ENCODE assay signal across 11 cellular contexts in the genomic region with DNA sequence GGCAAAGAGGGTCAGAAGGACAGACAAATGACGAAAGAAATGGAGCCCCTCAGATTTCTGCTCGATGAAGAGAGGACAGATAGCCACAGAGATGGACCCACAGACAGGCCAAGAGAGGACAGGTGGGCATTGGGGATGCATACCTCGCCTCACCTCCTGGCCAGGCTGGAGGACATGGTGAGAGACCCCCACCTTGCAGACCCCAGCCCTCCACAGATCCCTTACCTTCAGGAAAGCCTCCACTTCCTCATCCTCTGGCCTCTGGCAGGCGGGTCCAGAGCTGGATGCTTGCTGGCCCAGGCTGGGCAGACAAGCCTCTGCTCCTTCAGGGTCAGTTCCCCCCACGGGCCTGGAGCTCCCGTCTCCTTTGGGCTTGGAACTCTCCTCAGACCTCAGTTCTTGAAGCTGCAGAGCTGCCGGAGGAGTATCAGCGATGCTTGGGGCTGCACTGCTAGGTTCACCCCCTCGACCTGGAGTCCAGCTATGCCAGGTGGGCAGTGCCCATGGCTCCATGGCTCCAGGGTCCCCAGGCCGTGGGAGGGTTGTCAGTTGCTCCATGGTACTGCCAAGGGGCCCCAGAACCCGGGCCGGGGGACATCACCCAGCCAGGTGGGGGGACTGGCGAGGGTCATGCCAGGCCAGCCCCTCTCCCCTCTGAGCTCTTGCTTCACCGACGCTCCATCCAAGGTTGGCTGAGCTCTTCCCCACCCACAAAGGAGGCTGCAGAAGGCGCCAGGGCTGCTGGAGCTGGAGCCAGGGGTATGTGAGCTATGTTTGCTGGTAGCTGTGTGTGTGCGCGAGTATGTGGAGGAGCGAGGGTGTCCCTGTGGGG. TPM values are rescaled to one million over a fixed set of nuclear protein-coding genes. Genes with fewer than 3 reads are reported as not detected.
DNase-seq lines count a peak whose midpoint lies in the region; ATAC-seq, FAIRE-seq and TF ChIP-seq lines count a peak whose summit lies in the region.
"Had no signal": no experiment of that assay in that cellular context is flagged by ENCODE, and none has a peak within 500 bp of the region (broad histone marks: within the 10 kb centered on the region; RNA-seq: fewer than 3 reads in every experiment).

No MANE protein-coding gene starts in this region.

- H3K27ac Mint-ChIP-seq in activated CD4-positive, alpha-beta T cell treated with anti-CD3 and anti-CD28 coated beads, Interleukin-2, amount 10 ng/mL, durations not matched to agents 24 days and 14 days = peak overlapping the region; percentile 96
- H3K27ac Mint-ChIP-seq in WTC11 = no peak overlapping the region

- H3K4me3 ChIP-seq in BLaER1 = peak overlapping the region; percentile 96
- peak overlapping the region; percentile 7 for H3K4me3 ChIP-seq in GM12875 (ENCODE audit: low read depth, low read length)
- no peak overlapping the region; a peak in 1 of 6 replicates for H3K4me3 ChIP-seq in HepG2 (replicated peaks in 1 of 3; ENCODE audit: insufficient read depth in 1 of 3, low read depth in 2 of 3, low read length in 3 of 3)
- H3K4me3 ChIP-seq: right lobe of liver, SK-N-MC had no signal

- intact Hi-C loops in activated CD4-positive, alpha-beta T cell treated with anti-CD3 and anti-CD28 coated beads, Interleukin-2, amount 10 ng/mL, durations not matched to agents 24 days and 14 days (cut with micrococcal nuclease) = loop anchor here (1.0 to 2.0 kb wide), 2 partner anchors 10 to 321 kb away; a partner anchor contains a TSS
- intact Hi-C loops in HepG2 (cut with micrococcal nuclease; ENCODE audit: unreplicated experiment) = no loop called here

- H3K4me1 Mint-ChIP-seq in activated CD4-positive, alpha-beta T cell treated with anti-CD3 and anti-CD28 coated beads, Interleukin-2, amount 10 ng/mL, durations not matched to agents 24 days and 14 days = peaks cover 45% of the 10 kb centered on the region
- H3K4me1 Mint-ChIP-seq in WTC11 = peaks cover 62% of the 10 kb centered on the region

- H3K27me3 ChIP-seq in BLaER1 (peaks cover 9% of the 10 kb centered on the region; the same call in 1 of the 2 replicates), HepG2 (ENCODE audit: control insufficient read depth in 1 of 2, insufficient read depth in 2 of 2, low read length in 2 of 2) (peaks cover 20 to 65% of the 10 kb centered on the region in 2 experiments)
- H3K27me3 ChIP-seq: right lobe of liver had no signal

- peaks cover 60% of the 10 kb centered on the region for H3K4me1 ChIP-seq in BLaER1
- peaks cover 29% of the 10 kb centered on the region for H3K4me1 ChIP-seq in HepG2 (ENCODE audit: insufficient read depth, low read length)

- H3K27me3 Mint-ChIP-seq in activated CD4-positive, alpha-beta T cell treated with anti-CD3 and anti-CD28 coated beads, Interleukin-2, amount 10 ng/mL, durations not matched to agents 24 days and 14 days = peaks cover 4% of the 10 kb centered on the region
- peaks cover 26% of the 10 kb centered on the region for H3K27me3 Mint-ChIP-seq in WTC11 (ENCODE audit: low read depth)

- H3K9me3 Mint-ChIP-seq in activated CD4-positive, alpha-beta T cell treated with anti-CD3 and anti-CD28 coated beads, Interleukin-2, amount 10 ng/mL, durations not matched to agents 24 days and 14 days = peaks cover 4% of the 10 kb centered on the region
- no peaks in the 10 kb centered on the region for H3K9me3 Mint-ChIP-seq in WTC11

- H3K36me3 ChIP-seq in BLaER1 = peaks cover 33% of the 10 kb centered on the region
- H3K36me3 ChIP-seq in HepG2 (replicated peaks in 1 of 2; ENCODE audit: control insufficient read depth in 1 of 2, insufficient read depth in 2 of 2, low read length in 2 of 2) = no peaks in the 10 kb centered on the region
- H3K36me3 ChIP-seq: right lobe of liver had no signal

- H3K36me3 Mint-ChIP-seq in activated CD4-positive, alpha-beta T cell treated with anti-CD3 and anti-CD28 coated beads, Interleukin-2, amount 10 ng/mL, durations not matched to agents 24 days and 14 days (ENCODE audit: low read depth) = peaks cover 52% of the 10 kb centered on the region
- H3K36me3 Mint-ChIP-seq in WTC11 = no peaks in the 10 kb centered on the region

- ATAC-seq in HepG2 (peak; percentile 9; the same call in 2 of the 3 replicates), esophagus mucosa (no peak), WTC11 (no peak)
- ATAC-seq: right lobe of liver had no signal

- H3K4me2 ChIP-seq in BLaER1 (peak overlapping the region; percentile 100), HepG2 (ENCODE audit: low read depth, low read length) (0 out of 2 replicates have a peak overlapping the region, but pooled peaks have one; percentile 13)

- CTCF ChIA-PET in HepG2 (lab: Yijun Ruan, JAX; ENCODE audit: low intra/inter-chr PET ratio, low total read pairs) = no interaction called here
- CTCF ChIA-PET in WTC11 (lab: Charles Lee) = interaction anchor here (0.6 to 4.1 kb wide), 5 partner anchors 10 to 124 kb away, joined by 3 to 36 read pairs (median 23); a partner anchor contains a TSS

- TF ChIP-seq EP300 in HepG2 (IDR thresholded peaks at IDR 0.05; ENCODE audit: low read depth in 2 of 2, low read length in 2 of 2) (no peak), HepG2 (CRISPR knock-in tag; IDR thresholded peaks at IDR 0.05; ENCODE audit: borderline replicate concordance) (no peak)

- POLR2A ChIA-PET in HepG2 (lab: Yijun Ruan, JAX) = interaction anchor here (1.0 to 1.6 kb wide), 2 partner anchors 9 to 24 kb away, joined by 5 to 7 read pairs; a partner anchor contains a TSS
- POLR2A ChIA-PET in WTC11 (lab: Charles Lee) = interaction anchor here (1.1 to 1.7 kb wide), 2 partner anchors 9 to 10 kb away, joined by 5 read pairs; no protein-coding TSS in a partner anchor

- 16% methylated on average over 16 of the region's 19 CpGs for WGBS in HepG2 (ENCODE audit: low lambda C conversion rate)

- TF ChIP-seq CTCF in GM12875 (IDR thresholded peaks at IDR 0.05; ENCODE audit: borderline replicate concordance, insufficient read depth, low read depth, low read length) (no peak), HepG2 (CRISPR knock-in tag; IDR thresholded peaks at IDR 0.05) (no peak), WTC11 (IDR thresholded peaks at IDR 0.05) (no peak)

- H3K9me3 ChIP-seq in BLaER1 = no peaks in the 10 kb centered on the region; the same call in 1 of the 2 replicates
- no peaks in the 10 kb centered on the region for H3K9me3 ChIP-seq in HepG2 (ENCODE audit: low read length)
- H3K9me3 ChIP-seq: right lobe of liver had no signal

- no peak for TF ChIP-seq POLR2A in HepG2 (IDR thresholded peaks at IDR 0.05; ENCODE audit: insufficient read depth in 1 of 2, low read depth in 2 of 2, low read length in 2 of 2)

- no peak for FAIRE-seq in HepG2 (lab: Jason Lieb, UNC)

- H4K20me1 ChIP-seq in BLaER1 (peaks cover 81% of the 10 kb centered on the region), HepG2 (ENCODE audit: insufficient read depth, low read length) (no peaks in the 10 kb centered on the region)

- BruUV-seq in HepG2 (replicated peaks; lab: Mats Ljungman, UMichigan) = no TSS peak

- in situ Hi-C loops in HepG2 (cut with HindIII; ENCODE audit: extremely low pct_ligation_motif_present, low pct_unique_long_range_greater_than_20kb) = no loop called here

- H3K27ac ChIP-seq in BLaER1 (peak overlapping the region; percentile 100), HepG2 (ENCODE audit: extremely low read length, insufficient read depth, low read length) (no peak overlapping the region)
- H3K27ac ChIP-seq: right lobe of liver, SK-N-MC had no signal

- peak; percentile 72 for DNase-seq in activated CD4-positive, alpha-beta T cell treated with anti-CD3 and anti-CD28 coated beads, Interleukin-2, amount 10 ng/mL, durations not matched to agents 24 days and 14 days
- DNase-seq in HepG2 (ENCODE audit: low spot score) = no peak
- no peak for DNase-seq in NCI-H526 treated with DMSO at 0.1 percent for 48 hours (lab: John Stamatoyannopoulos, UW)
- DNase-seq in NCI-H2171 (lab: John Stamatoyannopoulos, UW) = no peak
- DNase-seq in WTC11 (ENCODE audit: low spot score) = no peak
- DNase-seq: islet precursor cell had no signal

- no peaks in the 10 kb centered on the region for H3K79me2 ChIP-seq in HepG2 (ENCODE audit: insufficient read depth, low read length)

- H3K9ac ChIP-seq in BLaER1 = peak overlapping the region; percentile 100
- H3K9ac ChIP-seq in HepG2 (ENCODE audit: insufficient read depth, low read depth, low read length) = no peak overlapping the region

- peak overlapping the region; percentile 91 for H3K4me3 Mint-ChIP-seq in activated CD4-positive, alpha-beta T cell treated with anti-CD3 and anti-CD28 coated beads, Interleukin-2, amount 10 ng/mL, durations not matched to agents 24 days and 14 days
- H3K4me3 Mint-ChIP-seq in WTC11 = no peak overlapping the region

- TF ChIP-seq RAD21 in HepG2 (CRISPR knock-in tag; IDR thresholded peaks at IDR 0.05) = no peak

- H2AFZ ChIP-seq in HepG2 (ENCODE audit: low read length) = no peak overlapping the region

RNA-seq across cellular contexts. Expression of a gene that starts 1.0 kb away (rescaled TPM):
- 22.6 and 23.6 TPM in 2 replicates for total RNA-seq in activated CD4-positive, alpha-beta T cell treated with anti-CD3 and anti-CD28 coated beads, Interleukin-2, amount 10 ng/mL, durations not matched to agents 24 days and 14 days
- total RNA-seq in HepG2 (2016; rRNA removed; fragmentation: Illumina TruSeq; extraction: Trizol) = not detected in 2 replicates
- not detected in 2 replicates for total RNA-seq in HepG2 (2016; cell fraction: cytosol; rRNA removed; fragmentation: Illumina TruSeq; extraction: Trizol; ENCODE audit: low read depth)
- not detected in 2 replicates for total RNA-seq in HepG2 (2016; cell fraction: insoluble cytoplasmic fraction; rRNA removed; fragmentation: Illumina TruSeq; extraction: Trizol)
- not detected in 2 replicates for total RNA-seq in HepG2 (2016; cell fraction: membrane; rRNA removed; fragmentation: Illumina TruSeq; extraction: Trizol)
- total RNA-seq in HepG2 (2016; cell fraction: nucleus; rRNA removed; fragmentation: Illumina TruSeq; extraction: Trizol) = not detected in 2 replicates
- 0.25 TPM in 1 of 2 replicates, not detected in the other for polyA plus RNA-seq in HepG2 (2011; rRNA removed)
- 0.03 TPM in 1 of 2 replicates, not detected in the other for polyA plus RNA-seq in HepG2 (2011; cell fraction: cytosol; rRNA removed)
- 0.09 and 0.50 TPM in 2 replicates for polyA plus RNA-seq in HepG2 (2011; cell fraction: nucleus; rRNA removed)
- 0.03 TPM in 1 of 2 replicates, not detected in the other for polyA plus RNA-seq in HepG2 (2012)
- not detected in 2 replicates for polyA plus RNA-seq in HepG2 (2016; cell fraction: cytosol; fragmentation: Illumina TruSeq; extraction: Trizol; ENCODE audit: low read depth)
- not detected in 2 replicates for polyA plus RNA-seq in HepG2 (2016; cell fraction: insoluble cytoplasmic fraction; fragmentation: Illumina TruSeq; extraction: Trizol; ENCODE audit: low read depth)
- polyA plus RNA-seq in HepG2 (2016; cell fraction: membrane; fragmentation: Illumina TruSeq; extraction: Trizol; ENCODE audit: low read depth) = not detected in 2 replicates
- polyA plus RNA-seq in HepG2 (2016; cell fraction: nucleus; fragmentation: Illumina TruSeq; extraction: Trizol; ENCODE audit: insufficient read depth, low read depth) = not detected in 2 replicates
- 0.26 TPM in 1 of 2 replicates, not detected in the other for polyA minus RNA-seq in HepG2 (2011; rRNA and poly(A)+ RNA removed; ENCODE audit: low replicate concordance)
- polyA minus RNA-seq in HepG2 (2011; cell fraction: cytosol; rRNA and poly(A)+ RNA removed) = not detected in 2 replicates
- under 0.01 TPM in 1 of 2 replicates, not detected in the other for polyA minus RNA-seq in HepG2 (2011; cell fraction: nucleus; rRNA and poly(A)+ RNA removed)
- 2.6 TPM for total RNA-seq in esophagus mucosa
- total RNA-seq in WTC11 (2021) = 10.9 to 19.0 TPM (median 16.4 TPM) in 3 replicates

RNA-seq across cellular contexts. Expression of a gene that starts 24.4 kb away (rescaled TPM):
- total RNA-seq in activated CD4-positive, alpha-beta T cell treated with anti-CD3 and anti-CD28 coated beads, Interleukin-2, amount 10 ng/mL, durations not matched to agents 24 days and 14 days = 139 and 143 TPM in 2 replicates
- 155 and 252 TPM in 2 replicates for total RNA-seq in HepG2 (2016; rRNA removed; fragmentation: Illumina TruSeq; extraction: Trizol)
- 72.2 and 76.4 TPM in 2 replicates for total RNA-seq in HepG2 (2016; cell fraction: cytosol; rRNA removed; fragmentation: Illumina TruSeq; extraction: Trizol; ENCODE audit: low read depth)
- 169 and 290 TPM in 2 replicates for total RNA-seq in HepG2 (2016; cell fraction: insoluble cytoplasmic fraction; rRNA removed; fragmentation: Illumina TruSeq; extraction: Trizol)
- total RNA-seq in HepG2 (2016; cell fraction: membrane; rRNA removed; fragmentation: Illumina TruSeq; extraction: Trizol) = 130 and 134 TPM in 2 replicates
- total RNA-seq in HepG2 (2016; cell fraction: nucleus; rRNA removed; fragmentation: Illumina TruSeq; extraction: Trizol) = 74.4 and 75.7 TPM in 2 replicates
- polyA plus RNA-seq in HepG2 (2011; rRNA removed) = 231 and 244 TPM in 2 replicates
- 148 and 229 TPM in 2 replicates for polyA plus RNA-seq in HepG2 (2011; cell fraction: cytosol; rRNA removed)
- polyA plus RNA-seq in HepG2 (2011; cell fraction: nucleus; rRNA removed) = 65.5 and 71.0 TPM in 2 replicates
- 227 and 249 TPM in 2 replicates for polyA plus RNA-seq in HepG2 (2012)
- 105 and 107 TPM in 2 replicates for polyA plus RNA-seq in HepG2 (2016; cell fraction: cytosol; fragmentation: Illumina TruSeq; extraction: Trizol; ENCODE audit: low read depth)
- polyA plus RNA-seq in HepG2 (2016; cell fraction: insoluble cytoplasmic fraction; fragmentation: Illumina TruSeq; extraction: Trizol; ENCODE audit: low read depth) = 309 and 341 TPM in 2 replicates
- 144 and 156 TPM in 2 replicates for polyA plus RNA-seq in HepG2 (2016; cell fraction: membrane; fragmentation: Illumina TruSeq; extraction: Trizol; ENCODE audit: low read depth)
- 164 and 191 TPM in 2 replicates for polyA plus RNA-seq in HepG2 (2016; cell fraction: nucleus; fragmentation: Illumina TruSeq; extraction: Trizol; ENCODE audit: insufficient read depth, low read depth)
- 68.7 and 109 TPM in 2 replicates for polyA minus RNA-seq in HepG2 (2011; rRNA and poly(A)+ RNA removed; ENCODE audit: low replicate concordance)
- polyA minus RNA-seq in HepG2 (2011; cell fraction: cytosol; rRNA and poly(A)+ RNA removed) = 45.1 and 56.8 TPM in 2 replicates
- 51.9 and 61.5 TPM in 2 replicates for polyA minus RNA-seq in HepG2 (2011; cell fraction: nucleus; rRNA and poly(A)+ RNA removed)
- 58.3 TPM for total RNA-seq in esophagus mucosa
- total RNA-seq in WTC11 (2021) = 85.5 to 91.1 TPM (median 89.3 TPM) in 3 replicates

RNA-seq across cellular contexts. Expression of a gene that starts 46.8 kb away (rescaled TPM):
- total RNA-seq in activated CD4-positive, alpha-beta T cell treated with anti-CD3 and anti-CD28 coated beads, Interleukin-2, amount 10 ng/mL, durations not matched to agents 24 days and 14 days = not detected in 2 replicates
- not detected in 2 replicates for total RNA-seq in HepG2 (2016; rRNA removed; fragmentation: Illumina TruSeq; extraction: Trizol)
- total RNA-seq in HepG2 (2016; cell fraction: cytosol; rRNA removed; fragmentation: Illumina TruSeq; extraction: Trizol; ENCODE audit: low read depth) = not detected in 2 replicates
- not detected in 2 replicates for total RNA-seq in HepG2 (2016; cell fraction: insoluble cytoplasmic fraction; rRNA removed; fragmentation: Illumina TruSeq; extraction: Trizol)
- total RNA-seq in HepG2 (2016; cell fraction: membrane; rRNA removed; fragmentation: Illumina TruSeq; extraction: Trizol) = not detected in 2 replicates
- not detected in 2 replicates for total RNA-seq in HepG2 (2016; cell fraction: nucleus; rRNA removed; fragmentation: Illumina TruSeq; extraction: Trizol)
- not detected in 2 replicates for polyA plus RNA-seq in HepG2 (2011; rRNA removed)
- not detected in 2 replicates for polyA plus RNA-seq in HepG2 (2011; cell fraction: cytosol; rRNA removed)
- 0.06 and 0.09 TPM in 2 replicates for polyA plus RNA-seq in HepG2 (2011; cell fraction: nucleus; rRNA removed)
- polyA plus RNA-seq in HepG2 (2012) = not detected in 2 replicates
- polyA plus RNA-seq in HepG2 (2016; cell fraction: cytosol; fragmentation: Illumina TruSeq; extraction: Trizol; ENCODE audit: low read depth) = not detected in 2 replicates
- not detected in 2 replicates for polyA plus RNA-seq in HepG2 (2016; cell fraction: insoluble cytoplasmic fraction; fragmentation: Illumina TruSeq; extraction: Trizol; ENCODE audit: low read depth)
- polyA plus RNA-seq in HepG2 (2016; cell fraction: membrane; fragmentation: Illumina TruSeq; extraction: Trizol; ENCODE audit: low read depth) = not detected in 2 replicates
- polyA plus RNA-seq in HepG2 (2016; cell fraction: nucleus; fragmentation: Illumina TruSeq; extraction: Trizol; ENCODE audit: insufficient read depth, low read depth) = not detected in 2 replicates
- not detected in 2 replicates for polyA minus RNA-seq in HepG2 (2011; rRNA and poly(A)+ RNA removed; ENCODE audit: low replicate concordance)
- polyA minus RNA-seq in HepG2 (2011; cell fraction: cytosol; rRNA and poly(A)+ RNA removed) = not detected in 2 replicates
- not detected in 2 replicates for polyA minus RNA-seq in HepG2 (2011; cell fraction: nucleus; rRNA and poly(A)+ RNA removed)
- not detected for total RNA-seq in esophagus mucosa
- not detected in 3 replicates for total RNA-seq in WTC11 (2021)

Comparison
In these comparisons a context has a peak if more than half of its experiments do, and no peak if none do; other contexts are left out.
1. H3K4me3 ChIP-seq: peak in BLaER1 (single experiment) and GM12875 (single experiment); none in HepG2 (0 of 3).